Comparison of ENCODE assay signal across 8 cellular contexts in the genomic region with DNA sequence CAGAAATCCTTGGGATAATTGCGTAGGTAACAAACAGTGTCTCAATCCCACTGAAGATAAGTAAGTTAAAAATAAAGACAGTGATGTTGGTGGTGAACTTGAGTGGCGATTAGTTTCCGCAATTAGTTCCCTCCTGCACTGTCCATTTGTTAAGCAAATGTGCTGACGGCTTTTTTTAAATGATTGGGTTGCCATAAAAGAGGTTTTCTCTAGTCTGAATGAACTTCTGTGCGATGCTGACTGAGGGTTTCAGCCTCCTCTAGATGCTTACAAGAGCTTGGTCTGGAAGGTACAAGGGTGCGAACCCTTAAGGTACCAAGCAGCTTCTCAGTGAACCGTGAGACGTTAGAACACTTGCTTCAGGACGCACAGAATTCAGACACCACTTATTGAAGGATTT. TPM values are rescaled to one million over a fixed set of nuclear protein-coding genes. Genes with fewer than 3 reads are reported as not detected.
DNase-seq lines count a peak whose midpoint lies in the region; ATAC-seq and TF ChIP-seq lines count a peak whose summit lies in the region.

No MANE protein-coding gene starts in this region.

- peak overlapping the region; percentile 98 for H3K4me2 ChIP-seq in SU-DHL-6 (ENCODE audit: low read depth, low read length, poor library complexity, severe bottlenecking)

- peak overlapping the region; percentile 58 for H3K27ac Mint-ChIP-seq in activated CD4-positive, alpha-beta T cell treated with anti-CD3 and anti-CD28 coated beads for 36 hours

- ATAC-seq in activated CD4-positive, alpha-beta T cell treated with anti-CD3 and anti-CD28 coated beads for 36 hours = no peak
- no peak for ATAC-seq in GM18870 (IDR thresholded peaks at IDR 0.05; ENCODE audit: unreplicated experiment)
- ATAC-seq in GM18519 (IDR thresholded peaks at IDR 0.05; ENCODE audit: low FRiP score, unreplicated experiment) = no peak

- H3K27me3 Mint-ChIP-seq in activated CD4-positive, alpha-beta T cell treated with anti-CD3 and anti-CD28 coated beads for 36 hours = peaks cover 11% of the 10 kb centered on the region

- H3F3A ChIP-seq in SU-DHL-6 (ENCODE audit: insufficient read depth) = peaks cover 50% of the 10 kb centered on the region

- no peak overlapping the region for H2AFZ ChIP-seq in SU-DHL-6 (ENCODE audit: low read depth, low read length, severe bottlenecking)

- H3K9me3 ChIP-seq in SU-DHL-6 (ENCODE audit: insufficient read depth, low read length) (no peaks in the 10 kb centered on the region), subcutaneous abdominal adipose tissue (ENCODE audit: control insufficient read depth in 5 of 5, low read length in 5 of 5) (no peaks in the 10 kb centered on the region)

- peak overlapping the region; percentile 80 for H3K4me3 Mint-ChIP-seq in activated CD4-positive, alpha-beta T cell treated with anti-CD3 and anti-CD28 coated beads for 36 hours

- H3K27ac ChIP-seq in SU-DHL-6 (ENCODE audit: low read depth, low read length) (peak overlapping the region; percentile 95), subcutaneous abdominal adipose tissue (ENCODE audit: low read depth, low read length) (no peak overlapping the region)

- no peaks in the 10 kb centered on the region; the same call in 1 of the 2 replicates for H4K20me1 ChIP-seq in SU-DHL-6 (ENCODE audit: low read depth, low read length)

- intact Hi-C loops in activated CD4-positive, alpha-beta T cell treated with anti-CD3 and anti-CD28 coated beads for 36 hours (cut with DNase I, micrococcal nuclease) = loop anchor here (5.0 kb wide), 3 partner anchors 55 to 1330 kb away; partner anchors contain the start of gene CHD2 (in 1 of the 2)

- no peaks in the 10 kb centered on the region for H3K9me2 ChIP-seq in SU-DHL-6 (replicated peaks; ENCODE audit: insufficient read depth, low read length)

- DNase-seq in activated CD4-positive, alpha-beta T cell treated with anti-CD3 and anti-CD28 coated beads for 36 hours = peak; percentile 20
- DNase-seq in activated CD4-positive, alpha-beta T cell treated with anti-CD3 and anti-CD28 coated beads for 48 hours = no peak
- no peak for DNase-seq in effector CD4-positive, alpha-beta T cell

- no peaks in the 10 kb centered on the region for H3K9me3 Mint-ChIP-seq in activated CD4-positive, alpha-beta T cell treated with anti-CD3 and anti-CD28 coated beads for 36 hours (ENCODE audit: low read depth)

- H3K79me2 ChIP-seq in SU-DHL-6 (ENCODE audit: insufficient read depth, low read length) = peaks cover 55% of the 10 kb centered on the region

- peaks cover 17% of the 10 kb centered on the region for H3K36me3 Mint-ChIP-seq in activated CD4-positive, alpha-beta T cell treated with anti-CD3 and anti-CD28 coated beads for 36 hours (ENCODE audit: low read depth)

- H3K4me3 ChIP-seq in SU-DHL-6 (ENCODE audit: insufficient read depth, low read length, poor library complexity, severe bottlenecking) (peak overlapping the region; percentile 83), iPS-11a (ENCODE audit: low read depth, low read length) (peak overlapping the region; percentile 69), subcutaneous abdominal adipose tissue (ENCODE audit: low read depth in 1 of 5, low read length in 5 of 5) (peak overlapping the region; percentile 59 to 75 (median 65))

- H3K36me3 ChIP-seq in SU-DHL-6 (ENCODE audit: low read length) = peaks cover 4% of the 10 kb centered on the region; the same call in 1 of the 2 replicates
- no peaks in the 10 kb centered on the region for H3K36me3 ChIP-seq in subcutaneous abdominal adipose tissue (ENCODE audit: control insufficient read depth in 5 of 5, insufficient read depth in 5 of 5, low read length in 5 of 5)

- peaks cover 0 to 25% (median 18%) of the 10 kb centered on the region in 5 donors for H3K4me1 ChIP-seq in subcutaneous abdominal adipose tissue (ENCODE audit: control insufficient read depth in 5 of 5, insufficient read depth in 5 of 5, low read length in 5 of 5)

- POLR2A ChIA-PET in activated CD4-positive, alpha-beta T cell treated with anti-CD3 and anti-CD28 coated beads for 36 hours (lab: Charles Lee) = interaction anchor here (0.8 to 2.7 kb wide), 3 partner anchors 9 to 73 kb away, joined by 3 to 6 read pairs (median 3); no protein-coding TSS in a partner anchor

- peak overlapping the region; percentile 83 for H3K9ac ChIP-seq in SU-DHL-6 (ENCODE audit: low read length)
- H3K9ac ChIP-seq in subcutaneous abdominal adipose tissue (ENCODE audit: low read length in 5 of 5) = no peak overlapping the region

- TF ChIP-seq CTCF in SU-DHL-6 (IDR thresholded peaks at IDR 0.05; ENCODE audit: insufficient read depth, low read length, poor library complexity, severe bottlenecking) = no peak

- H3K27me3 ChIP-seq in SU-DHL-6 (ENCODE audit: low read length) = no peaks in the 10 kb centered on the region
- peaks cover 0 to 3% (median 2%) of the 10 kb centered on the region in 5 donors for H3K27me3 ChIP-seq in subcutaneous abdominal adipose tissue (ENCODE audit: control insufficient read depth in 5 of 5, insufficient read depth in 4 of 5, low read length in 5 of 5)

- peaks cover 76% of the 10 kb centered on the region for H3K4me1 Mint-ChIP-seq in activated CD4-positive, alpha-beta T cell treated with anti-CD3 and anti-CD28 coated beads for 36 hours

- CTCF ChIA-PET in activated CD4-positive, alpha-beta T cell treated with anti-CD3 and anti-CD28 coated beads for 36 hours (lab: Charles Lee) = interaction anchor here (1.1 to 1.8 kb wide), 3 partner anchors 16 to 92 kb away, joined by 4 to 5 read pairs (median 5); no protein-coding TSS in a partner anchor

RNA-seq across cellular contexts. Expression of gene MCTP2, which starts 0.7 kb away (rescaled TPM):
- 10 to 100 TPM; 25.2 to 27.8 TPM for total RNA-seq in activated CD4-positive, alpha-beta T cell treated with anti-CD3 and anti-CD28 coated beads for 36 hours
